Comparison of ENCODE assay signal across 1 cellular context in genomic region chr2:239253264-239253663, GRCh38.
TF ChIP-seq lines count a peak whose summit lies in the region.

No MANE protein-coding gene starts in this region.

TF ChIP-seq in GM12878, 131 proteins besides CTCF, POLR2A, EP300 and RAD21 (continued from another document):
- TF ChIP-seq E2F4 (IDR thresholded peaks at IDR 0.05; ENCODE audit: low read depth, low read length), result no peak
- no peak for TF ChIP-seq BRCA1 (IDR thresholded peaks at IDR 0.05; ENCODE audit: low read depth, low read length)
- peak; percentile 77; the same call in 2 of the 3 replicates for TF ChIP-seq POU2F2 (IDR thresholded peaks at IDR 0.05; ENCODE audit: borderline replicate concordance, low read depth, low read length)
- peak; percentile 64 to 73 for TF ChIP-seq IKZF2 (IDR thresholded peaks at IDR 0.05)
- TF ChIP-seq RCOR1 (conservative IDR thresholded peaks at IDR 0.05; ENCODE audit: low read depth, low read length), result peak; percentile 92; the same call in 1 of the 2 replicates
- peak; percentile 100 for TF ChIP-seq SPI1 (IDR thresholded peaks at IDR 0.05; ENCODE audit: borderline replicate concordance, insufficient read depth, low read depth, low read length)
- TF ChIP-seq SUZ12 (IDR thresholded peaks at IDR 0.05; ENCODE audit: unreplicated experiment), result no peak
- TF ChIP-seq TCF7 (IDR thresholded peaks at IDR 0.05; ENCODE audit: borderline replicate concordance), result peak; percentile 98
- TF ChIP-seq ZNF217 (IDR thresholded peaks at IDR 0.05), result 0 out of 2 replicates have a peak, but pooled peaks have one; percentile 42
- peak; percentile 45; the same call in 1 of the 2 replicates for TF ChIP-seq CREM (IDR thresholded peaks at IDR 0.05; ENCODE audit: low read depth)
- TF ChIP-seq SKIL (IDR thresholded peaks at IDR 0.05; ENCODE audit: low read depth, poor library complexity, severe bottlenecking), result peak; percentile 62
- no peak for TF ChIP-seq ZBTB40 (IDR thresholded peaks at IDR 0.05; ENCODE audit: borderline replicate concordance)
- TF ChIP-seq JUND (IDR thresholded peaks at IDR 0.05; ENCODE audit: low read depth, low read length), result no peak
- TF ChIP-seq ESRRA (IDR thresholded peaks at IDR 0.05; ENCODE audit: low read length), result peak; percentile 39; the same call in 1 of the 2 replicates
- TF ChIP-seq ATF7 (IDR thresholded peaks at IDR 0.05; ENCODE audit: low read depth), result 0 out of 2 replicates have a peak, but pooled peaks have one; percentile 30
- 0 out of 2 replicates have a peak, but pooled peaks have one; percentile 30 for TF ChIP-seq RAD51 (IDR thresholded peaks at IDR 0.05)
- TF ChIP-seq BCL11A (IDR thresholded peaks at IDR 0.05; ENCODE audit: low read depth, low read length), result peak; percentile 56
- TF ChIP-seq TARDBP (IDR thresholded peaks at IDR 0.05; ENCODE audit: borderline replicate concordance), result no peak
- TF ChIP-seq MAX (IDR thresholded peaks at IDR 0.05; ENCODE audit: low read depth, low read length), result peak; percentile 29; the same call in 1 of the 2 replicates
